In the genomic region with DNA sequence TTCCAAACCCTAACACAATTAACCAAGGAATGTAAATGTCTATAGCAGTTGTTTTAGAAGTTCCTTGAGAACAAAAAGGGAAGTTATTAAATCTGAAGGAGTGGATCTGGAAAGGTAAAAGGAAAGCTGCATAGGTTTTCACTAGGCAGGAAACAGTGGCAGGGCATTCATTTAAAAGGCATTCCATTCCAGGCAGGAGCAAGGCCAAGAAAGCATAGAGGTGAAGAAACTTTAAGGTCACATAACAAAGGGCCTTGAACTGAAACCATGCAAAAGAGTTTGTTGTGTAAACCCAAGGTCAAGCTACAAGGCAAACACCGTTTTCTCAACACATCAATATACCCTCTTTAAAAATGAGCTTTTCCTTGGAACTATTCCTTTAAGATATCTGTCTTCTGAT, we compare ENCODE assay signal across 8 cellular contexts. TPM values are rescaled to one million over a fixed set of nuclear protein-coding genes. Genes with fewer than 3 reads are reported as not detected.
DNase-seq lines count a peak whose midpoint lies in the region; ATAC-seq and TF ChIP-seq lines count a peak whose summit lies in the region.

No MANE protein-coding gene starts in this region.

- peak overlapping the region; percentile 90 to 98 (median 95) for H3K4me3 Mint-ChIP-seq in CD8-positive, alpha-beta memory T cell
- peak overlapping the region; percentile 93 for H3K4me3 Mint-ChIP-seq in endothelial cell (ENCODE audit: unreplicated experiment)
- H3K4me3 Mint-ChIP-seq in naive thymus-derived CD8-positive, alpha-beta T cell = peak overlapping the region; percentile 86 to 96 (median 94)

- H3K9me2 ChIP-seq in OCI-LY7 (ENCODE audit: insufficient read depth, low read length) = no peaks in the 10 kb centered on the region

- peaks cover 0 to 10% of the 10 kb centered on the region in 2 donors for H3K27me3 Mint-ChIP-seq in CD8-positive, alpha-beta memory T cell
- peaks cover 2% of the 10 kb centered on the region for H3K27me3 Mint-ChIP-seq in endothelial cell (ENCODE audit: unreplicated experiment)
- H3K27me3 Mint-ChIP-seq in naive thymus-derived CD8-positive, alpha-beta T cell = peaks cover 0 to 22% (median 7%) of the 10 kb centered on the region in 5 donors

- peaks cover 0 to 7% (median 3%) of the 10 kb centered on the region in 3 donors for H3K36me3 Mint-ChIP-seq in CD8-positive, alpha-beta memory T cell
- no peaks in the 10 kb centered on the region for H3K36me3 Mint-ChIP-seq in endothelial cell (ENCODE audit: low read depth, unreplicated experiment)
- peaks cover 0 to 2% (median 0%) of the 10 kb centered on the region in 3 donors for H3K36me3 Mint-ChIP-seq in naive thymus-derived CD8-positive, alpha-beta T cell

- no peaks in the 10 kb centered on the region for H3K27me3 ChIP-seq in CD8-positive, alpha-beta memory T cell (ENCODE audit: insufficient read depth, low read length, poor library complexity, severe bottlenecking)

- H3K9me3 Mint-ChIP-seq in CD8-positive, alpha-beta memory T cell = no peaks in the 10 kb centered on the region
- H3K9me3 Mint-ChIP-seq in endothelial cell (ENCODE audit: unreplicated experiment) = no peaks in the 10 kb centered on the region
- H3K9me3 Mint-ChIP-seq in naive thymus-derived CD8-positive, alpha-beta T cell = peaks cover 0 to 2% (median 0%) of the 10 kb centered on the region in 9 donors

- peak overlapping the region; percentile 72 for H2AFZ ChIP-seq in OCI-LY7 (ENCODE audit: low read length)

- CTCF ChIA-PET in CD8-positive, alpha-beta memory T cell (lab: Charles Lee) = interaction anchor here (1.2 kb wide), 1 partner anchor 10 kb away, joined by 4 read pairs; no protein-coding TSS in a partner anchor
- CTCF ChIA-PET in OCI-LY7 (lab: Charles Lee; ENCODE audit: unreplicated experiment) = no interaction called here

- H3K4me3 ChIP-seq in CD8-positive, alpha-beta memory T cell (ENCODE audit: low read length) = peak overlapping the region; percentile 76
- peak overlapping the region; percentile 83 for H3K4me3 ChIP-seq in OCI-LY7 (ENCODE audit: low read depth, low read length, poor library complexity, severe bottlenecking)

- H3K9me3 ChIP-seq in CD8-positive, alpha-beta memory T cell (ENCODE audit: low read length) = no peaks in the 10 kb centered on the region
- H3K9me3 ChIP-seq in OCI-LY7 (ENCODE audit: low read length) = peaks cover 11% of the 10 kb centered on the region

- peak overlapping the region; percentile 73 for H3K27ac ChIP-seq in CD8-positive, alpha-beta memory T cell (ENCODE audit: low read depth, low read length)
- H3K27ac ChIP-seq in OCI-LY7 (ENCODE audit: low read depth, low read length, poor library complexity, severe bottlenecking) = peak overlapping the region; percentile 79

- no peaks in the 10 kb centered on the region for H3K36me3 ChIP-seq in CD8-positive, alpha-beta memory T cell (ENCODE audit: insufficient read depth, low read length)
- peaks cover 28% of the 10 kb centered on the region for H3K36me3 ChIP-seq in OCI-LY7 (ENCODE audit: insufficient read depth, low read length)

- intact Hi-C loops in OCI-LY7 (cut with micrococcal nuclease; ENCODE audit: unreplicated experiment) = loop anchor here (1.0 kb wide), 1 partner anchor 233 kb away; the partner anchor contains the start of gene TDRD3

- H3K4me1 ChIP-seq in CD8-positive, alpha-beta memory T cell (ENCODE audit: insufficient read depth, low read length) = peaks cover 11% of the 10 kb centered on the region
- peaks cover 16% of the 10 kb centered on the region for H3K4me1 ChIP-seq in OCI-LY7 (ENCODE audit: insufficient read depth, low read length, poor library complexity, severe bottlenecking)

- TF ChIP-seq CTCF in OCI-LY7 (conservative IDR thresholded peaks at IDR 0.05; ENCODE audit: low read length) (no peak), endothelial cell (IDR thresholded peaks at IDR 0.05; ENCODE audit: unreplicated experiment) (no peak)

- no peak for DNase-seq in CD8-positive, alpha-beta memory T cell
- no peak for DNase-seq in OCI-LY7 (ENCODE audit: low spot score)
- no peak for DNase-seq in endothelial cell (ENCODE audit: low spot score)
- no peak for DNase-seq in naive thymus-derived CD8-positive, alpha-beta T cell
- no peak for DNase-seq in SKM-1 (lab: John Stamatoyannopoulos, UW; ENCODE audit: unreplicated experiment)
- DNase-seq in activated gamma-delta T cell treated with Interleukin-2 at 50 U/mL for 16 hours = no peak
- no peak for DNase-seq in D341Med (ENCODE audit: low spot score)
- DNase-seq in OCI-M2 (lab: John Stamatoyannopoulos, UW; ENCODE audit: unreplicated experiment) = no peak

- no peak for ATAC-seq in naive thymus-derived CD8-positive, alpha-beta T cell

- H3K4me2 ChIP-seq in OCI-LY7 (ENCODE audit: low read length) = peak overlapping the region; percentile 82

- H4K20me1 ChIP-seq in OCI-LY7 (ENCODE audit: insufficient read depth, low read length) = no peaks in the 10 kb centered on the region

- peaks cover 48% of the 10 kb centered on the region for H3K79me2 ChIP-seq in OCI-LY7 (ENCODE audit: insufficient read depth, low read depth, low read length)

- peaks cover 23 to 33% (median 31%) of the 10 kb centered on the region in 3 donors for H3K4me1 Mint-ChIP-seq in CD8-positive, alpha-beta memory T cell
- H3K4me1 Mint-ChIP-seq in endothelial cell (ENCODE audit: unreplicated experiment) = peaks cover 25% of the 10 kb centered on the region
- H3K4me1 Mint-ChIP-seq in naive thymus-derived CD8-positive, alpha-beta T cell = peaks cover 14 to 33% (median 30%) of the 10 kb centered on the region in 4 donors

- POLR2A ChIA-PET in CD8-positive, alpha-beta memory T cell (lab: Charles Lee) = interaction anchor here (0.9 kb wide), 1 partner anchor 10 kb away, joined by 3 read pairs; no protein-coding TSS in a partner anchor
- POLR2A ChIA-PET in OCI-LY7 (lab: Charles Lee) = interaction anchor here (0.5 to 1.3 kb wide), 16 partner anchors 9 to 1721 kb away, joined by 3 to 16 read pairs (median 3); no protein-coding TSS in a partner anchor
- POLR2A ChIA-PET in naive thymus-derived CD8-positive, alpha-beta T cell (lab: Charles Lee) = interaction anchor here (0.6 kb wide), 1 partner anchor 232 kb away, joined by 4 read pairs; the partner anchor contains the start of gene TDRD3

- BruUV-seq in OCI-LY7 (replicated peaks; lab: Mats Ljungman, UMichigan) = no TSS peak

- peak overlapping the region; percentile 82 to 99 (median 94) for H3K27ac Mint-ChIP-seq in CD8-positive, alpha-beta memory T cell
- H3K27ac Mint-ChIP-seq in endothelial cell (ENCODE audit: unreplicated experiment) = peak overlapping the region; percentile 93
- H3K27ac Mint-ChIP-seq in naive thymus-derived CD8-positive, alpha-beta T cell = peak overlapping the region; percentile 92 to 99 (median 96)

RNA-seq across cellular contexts. Expression of gene DIAPH3, which starts 0.8 kb away (rescaled TPM):
- 10 to 100 TPM; 14.6 to 15.4 TPM for total RNA-seq in CD8-positive, alpha-beta memory T cell
- polyA plus RNA-seq in CD8-positive, alpha-beta memory T cell = 0.08 TPM
- 28.3 and 33.5 TPM in 2 replicates for total RNA-seq in OCI-LY7 (2014; rRNA removed; shearing (Covaris generic))
- total RNA-seq in OCI-LY7 (2022) (37.2 and 40.0 TPM in 2 replicates), endothelial cell (ENCODE audit: unreplicated experiment) (4.5 TPM)
- not detected for total RNA-seq in naive thymus-derived CD8-positive, alpha-beta T cell
- under 1 TPM in 2 of 3 donors, not detected in 1; 0.02 to 0.05 TPM for polyA plus RNA-seq in naive thymus-derived CD8-positive, alpha-beta T cell
